Comparison of ENCODE assay signal across 2 cellular contexts in the genomic region with DNA sequence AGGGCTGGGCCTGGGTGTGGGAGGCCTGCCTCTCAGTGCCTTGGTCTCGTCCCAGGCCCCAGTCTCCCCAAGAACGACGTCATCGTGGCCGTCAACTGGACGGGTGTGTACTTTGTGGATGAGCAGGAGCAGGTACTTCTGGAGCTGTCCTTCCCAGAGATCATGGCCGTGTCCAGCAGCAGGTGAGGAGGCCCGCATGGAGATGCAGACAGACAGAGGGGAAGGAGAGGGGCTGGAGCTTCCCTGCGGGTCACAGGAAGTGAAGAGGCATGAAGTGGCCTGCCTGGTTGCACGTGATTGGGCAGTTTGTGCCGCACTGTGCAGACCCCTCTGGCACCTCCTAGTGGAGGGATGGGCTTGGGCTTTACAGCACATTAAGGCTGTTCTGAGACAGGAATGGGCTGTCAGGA.
A peak's percentile ranks its signal among the peaks of the same experiment; 100 is the strongest.
TF ChIP-seq lines count a peak whose summit lies in the region.

No MANE protein-coding gene starts in this region.

TF ChIP-seq in IMR-90, 13 proteins besides CTCF, POLR2A, EP300 and RAD21 (continued from another document):
- TF ChIP-seq, protein P1, sequence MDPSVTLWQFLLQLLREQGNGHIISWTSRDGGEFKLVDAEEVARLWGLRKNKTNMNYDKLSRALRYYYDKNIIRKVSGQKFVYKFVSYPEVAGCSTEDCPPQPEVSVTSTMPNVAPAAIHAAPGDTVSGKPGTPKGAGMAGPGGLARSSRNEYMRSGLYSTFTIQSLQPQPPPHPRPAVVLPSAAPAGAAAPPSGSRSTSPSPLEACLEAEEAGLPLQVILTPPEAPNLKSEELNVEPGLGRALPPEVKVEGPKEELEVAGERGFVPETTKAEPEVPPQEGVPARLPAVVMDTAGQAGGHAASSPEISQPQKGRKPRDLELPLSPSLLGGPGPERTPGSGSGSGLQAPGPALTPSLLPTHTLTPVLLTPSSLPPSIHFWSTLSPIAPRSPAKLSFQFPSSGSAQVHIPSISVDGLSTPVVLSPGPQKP (IDR thresholded peaks at IDR 0.05; ENCODE audit: borderline replicate concordance, low read depth, low read length): no peak

TF ChIP-seq in K562, 482 proteins besides CTCF, POLR2A, EP300 and RAD21 (continued from another document and continues in another):
- no peak for TF ChIP-seq RBBP5 (IDR thresholded peaks at IDR 0.05; ENCODE audit: borderline replicate concordance, insufficient read depth, low read length, poor library complexity, severe bottlenecking)
- TF ChIP-seq, protein P2, sequence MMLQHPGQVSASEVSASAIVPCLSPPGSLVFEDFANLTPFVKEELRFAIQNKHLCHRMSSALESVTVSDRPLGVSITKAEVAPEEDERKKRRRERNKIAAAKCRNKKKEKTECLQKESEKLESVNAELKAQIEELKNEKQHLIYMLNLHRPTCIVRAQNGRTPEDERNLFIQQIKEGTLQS (IDR thresholded peaks at IDR 0.05): peak; percentile 73
- TF ChIP-seq, protein P2 (CRISPR knock-in tag; conservative IDR thresholded peaks at IDR 0.05): no peak
- TF ChIP-seq, protein P3, sequence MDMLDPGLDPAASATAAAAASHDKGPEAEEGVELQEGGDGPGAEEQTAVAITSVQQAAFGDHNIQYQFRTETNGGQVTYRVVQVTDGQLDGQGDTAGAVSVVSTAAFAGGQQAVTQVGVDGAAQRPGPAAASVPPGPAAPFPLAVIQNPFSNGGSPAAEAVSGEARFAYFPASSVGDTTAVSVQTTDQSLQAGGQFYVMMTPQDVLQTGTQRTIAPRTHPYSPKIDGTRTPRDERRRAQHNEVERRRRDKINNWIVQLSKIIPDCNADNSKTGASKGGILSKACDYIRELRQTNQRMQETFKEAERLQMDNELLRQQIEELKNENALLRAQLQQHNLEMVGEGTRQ (CRISPR knock-in tag; IDR thresholded peaks at IDR 0.05): peak; percentile 46
- no peak for TF ChIP-seq SLC30A9 (CRISPR knock-in tag; IDR thresholded peaks at IDR 0.05)
- TF ChIP-seq ETV1 (tag; conservative IDR thresholded peaks at IDR 0.05; ENCODE audit: low read depth): peak; percentile 65
- no peak for TF ChIP-seq MED1 (CRISPR knock-in tag; IDR thresholded peaks at IDR 0.05; ENCODE audit: borderline replicate concordance)
- no peak for TF ChIP-seq RBM14 (IDR thresholded peaks at IDR 0.05; ENCODE audit: borderline replicate concordance, insufficient read depth, low read depth, low read length)
- TF ChIP-seq, protein P4, sequence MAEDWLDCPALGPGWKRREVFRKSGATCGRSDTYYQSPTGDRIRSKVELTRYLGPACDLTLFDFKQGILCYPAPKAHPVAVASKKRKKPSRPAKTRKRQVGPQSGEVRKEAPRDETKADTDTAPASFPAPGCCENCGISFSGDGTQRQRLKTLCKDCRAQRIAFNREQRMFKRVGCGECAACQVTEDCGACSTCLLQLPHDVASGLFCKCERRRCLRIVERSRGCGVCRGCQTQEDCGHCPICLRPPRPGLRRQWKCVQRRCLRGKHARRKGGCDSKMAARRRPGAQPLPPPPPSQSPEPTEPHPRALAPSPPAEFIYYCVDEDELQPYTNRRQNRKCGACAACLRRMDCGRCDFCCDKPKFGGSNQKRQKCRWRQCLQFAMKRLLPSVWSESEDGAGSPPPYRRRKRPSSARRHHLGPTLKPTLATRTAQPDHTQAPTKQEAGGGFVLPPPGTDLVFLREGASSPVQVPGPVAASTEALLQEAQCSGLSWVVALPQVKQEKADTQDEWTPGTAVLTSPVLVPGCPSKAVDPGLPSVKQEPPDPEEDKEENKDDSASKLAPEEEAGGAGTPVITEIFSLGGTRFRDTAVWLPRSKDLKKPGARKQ (CRISPR knock-in tag; IDR thresholded peaks at IDR 0.05): no peak
- TF ChIP-seq, protein P5, sequence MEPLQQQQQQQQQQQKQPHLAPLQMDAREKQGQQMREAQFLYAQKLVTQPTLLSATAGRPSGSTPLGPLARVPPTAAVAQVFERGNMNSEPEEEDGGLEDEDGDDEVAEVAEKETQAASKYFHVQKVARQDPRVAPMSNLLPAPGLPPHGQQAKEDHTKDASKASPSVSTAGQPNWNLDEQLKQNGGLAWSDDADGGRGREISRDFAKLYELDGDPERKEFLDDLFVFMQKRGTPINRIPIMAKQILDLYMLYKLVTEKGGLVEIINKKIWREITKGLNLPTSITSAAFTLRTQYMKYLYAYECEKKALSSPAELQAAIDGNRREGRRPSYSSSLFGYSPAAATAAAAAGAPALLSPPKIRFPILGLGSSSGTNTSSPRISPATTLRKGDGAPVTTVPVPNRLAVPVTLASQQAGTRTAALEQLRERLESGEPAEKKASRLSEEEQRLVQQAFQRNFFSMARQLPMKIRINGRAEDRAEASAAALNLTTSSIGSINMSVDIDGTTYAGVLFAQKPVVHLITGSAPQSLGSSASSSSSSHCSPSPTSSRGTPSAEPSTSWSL (CRISPR knock-in tag; IDR thresholded peaks at IDR 0.05; ENCODE audit: borderline replicate concordance): no peak
- peak; percentile 13; the same call in 1 of the 2 replicates for TF ChIP-seq CTBP1 (IDR thresholded peaks at IDR 0.05; ENCODE audit: borderline replicate concordance)
- TF ChIP-seq FOSL1 (tag; conservative IDR thresholded peaks at IDR 0.05): 0 out of 2 replicates have a peak, but pooled peaks have one; percentile 18
- no peak for TF ChIP-seq MXI1 (IDR thresholded peaks at IDR 0.05; ENCODE audit: low read depth, low read length)
- TF ChIP-seq, protein P6, sequence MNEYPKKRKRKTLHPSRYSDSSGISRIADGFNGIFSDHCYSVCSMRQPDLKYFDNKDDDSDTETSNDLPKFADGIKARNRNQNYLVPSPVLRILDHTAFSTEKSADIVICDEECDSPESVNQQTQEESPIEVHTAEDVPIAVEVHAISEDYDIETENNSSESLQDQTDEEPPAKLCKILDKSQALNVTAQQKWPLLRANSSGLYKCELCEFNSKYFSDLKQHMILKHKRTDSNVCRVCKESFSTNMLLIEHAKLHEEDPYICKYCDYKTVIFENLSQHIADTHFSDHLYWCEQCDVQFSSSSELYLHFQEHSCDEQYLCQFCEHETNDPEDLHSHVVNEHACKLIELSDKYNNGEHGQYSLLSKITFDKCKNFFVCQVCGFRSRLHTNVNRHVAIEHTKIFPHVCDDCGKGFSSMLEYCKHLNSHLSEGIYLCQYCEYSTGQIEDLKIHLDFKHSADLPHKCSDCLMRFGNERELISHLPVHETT (CRISPR knock-in tag; conservative IDR thresholded peaks at IDR 0.05 in 1 of 2, IDR thresholded peaks at IDR 0.05 in 1 of 2): no peak
- peak; percentile 42 for TF ChIP-seq NFE2 (IDR thresholded peaks at IDR 0.05; ENCODE audit: low read depth)
- TF ChIP-seq ZNF239 (CRISPR knock-in tag; IDR thresholded peaks at IDR 0.05): no peak
- TF ChIP-seq, protein P1 (CRISPR knock-in tag; IDR thresholded peaks at IDR 0.05): no peak
- TF ChIP-seq GABPB1 (CRISPR knock-in tag; IDR thresholded peaks at IDR 0.05): peak; percentile 25; the same call in 1 of the 2 replicates
- no peak for TF ChIP-seq SETDB1 (IDR thresholded peaks at IDR 0.05; ENCODE audit: low read length)
- no peak for TF ChIP-seq NCOR1 (IDR thresholded peaks at IDR 0.05)
- peak; percentile 62 for TF ChIP-seq MYC (IDR thresholded peaks at IDR 0.05; ENCODE audit: low read depth, low read length)
- TF ChIP-seq MYC (CRISPR knock-in tag; IDR thresholded peaks at IDR 0.05; ENCODE audit: borderline replicate concordance, low read depth): no peak
- TF ChIP-seq, protein P7, sequence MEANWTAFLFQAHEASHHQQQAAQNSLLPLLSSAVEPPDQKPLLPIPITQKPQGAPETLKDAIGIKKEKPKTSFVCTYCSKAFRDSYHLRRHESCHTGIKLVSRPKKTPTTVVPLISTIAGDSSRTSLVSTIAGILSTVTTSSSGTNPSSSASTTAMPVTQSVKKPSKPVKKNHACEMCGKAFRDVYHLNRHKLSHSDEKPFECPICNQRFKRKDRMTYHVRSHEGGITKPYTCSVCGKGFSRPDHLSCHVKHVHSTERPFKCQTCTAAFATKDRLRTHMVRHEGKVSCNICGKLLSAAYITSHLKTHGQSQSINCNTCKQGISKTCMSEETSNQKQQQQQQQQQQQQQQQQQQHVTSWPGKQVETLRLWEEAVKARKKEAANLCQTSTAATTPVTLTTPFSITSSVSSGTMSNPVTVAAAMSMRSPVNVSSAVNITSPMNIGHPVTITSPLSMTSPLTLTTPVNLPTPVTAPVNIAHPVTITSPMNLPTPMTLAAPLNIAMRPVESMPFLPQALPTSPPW (CRISPR knock-in tag; IDR thresholded peaks at IDR 0.05): no peak
- TF ChIP-seq SP1 (CRISPR knock-in tag; IDR thresholded peaks at IDR 0.05): no peak
- no peak for TF ChIP-seq MYBL2 (IDR thresholded peaks at IDR 0.05; ENCODE audit: low read depth)
- TF ChIP-seq MYBL2 (CRISPR knock-in tag; IDR thresholded peaks at IDR 0.05; ENCODE audit: borderline replicate concordance): no peak
- TF ChIP-seq, protein P8, sequence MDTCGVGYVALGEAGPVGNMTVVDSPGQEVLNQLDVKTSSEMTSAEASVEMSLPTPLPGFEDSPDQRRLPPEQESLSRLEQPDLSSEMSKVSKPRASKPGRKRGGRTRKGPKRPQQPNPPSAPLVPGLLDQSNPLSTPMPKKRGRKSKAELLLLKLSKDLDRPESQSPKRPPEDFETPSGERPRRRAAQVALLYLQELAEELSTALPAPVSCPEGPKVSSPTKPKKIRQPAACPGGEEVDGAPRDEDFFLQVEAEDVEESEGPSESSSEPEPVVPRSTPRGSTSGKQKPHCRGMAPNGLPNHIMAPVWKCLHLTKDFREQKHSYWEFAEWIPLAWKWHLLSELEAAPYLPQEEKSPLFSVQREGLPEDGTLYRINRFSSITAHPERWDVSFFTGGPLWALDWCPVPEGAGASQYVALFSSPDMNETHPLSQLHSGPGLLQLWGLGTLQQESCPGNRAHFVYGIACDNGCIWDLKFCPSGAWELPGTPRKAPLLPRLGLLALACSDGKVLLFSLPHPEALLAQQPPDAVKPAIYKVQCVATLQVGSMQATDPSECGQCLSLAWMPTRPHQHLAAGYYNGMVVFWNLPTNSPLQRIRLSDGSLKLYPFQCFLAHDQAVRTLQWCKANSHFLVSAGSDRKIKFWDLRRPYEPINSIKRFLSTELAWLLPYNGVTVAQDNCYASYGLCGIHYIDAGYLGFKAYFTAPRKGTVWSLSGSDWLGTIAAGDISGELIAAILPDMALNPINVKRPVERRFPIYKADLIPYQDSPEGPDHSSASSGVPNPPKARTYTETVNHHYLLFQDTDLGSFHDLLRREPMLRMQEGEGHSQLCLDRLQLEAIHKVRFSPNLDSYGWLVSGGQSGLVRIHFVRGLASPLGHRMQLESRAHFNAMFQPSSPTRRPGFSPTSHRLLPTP (IDR thresholded peaks at IDR 0.05; ENCODE audit: borderline replicate concordance, extremely low read depth, insufficient read length): no peak
- no peak for TF ChIP-seq ZNF23 (CRISPR knock-in tag; IDR thresholded peaks at IDR 0.05)
- TF ChIP-seq CREM (IDR thresholded peaks at IDR 0.05; ENCODE audit: low read depth): peak; percentile 50; the same call in 1 of the 2 replicates
- no peak for TF ChIP-seq NBN (IDR thresholded peaks at IDR 0.05; ENCODE audit: low read depth)
- 0 out of 2 replicates have a peak, but pooled peaks have one; percentile 1 for TF ChIP-seq JUND (IDR thresholded peaks at IDR 0.05; ENCODE audit: borderline replicate concordance, low read depth, low read length)
- no peak for TF ChIP-seq JUND (tag; IDR thresholded peaks at IDR 0.05; ENCODE audit: borderline replicate concordance, low read depth, low read length)
- TF ChIP-seq, protein P9, sequence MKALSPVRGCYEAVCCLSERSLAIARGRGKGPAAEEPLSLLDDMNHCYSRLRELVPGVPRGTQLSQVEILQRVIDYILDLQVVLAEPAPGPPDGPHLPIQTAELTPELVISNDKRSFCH (CRISPR knock-in tag; IDR thresholded peaks at IDR 0.05): no peak
- TF ChIP-seq, protein P9 (tag; IDR thresholded peaks at IDR 0.05): no peak
- no peak for TF ChIP-seq ZNF24 (IDR thresholded peaks at IDR 0.05)
- no peak for TF ChIP-seq ZBTB17 (CRISPR knock-in tag; IDR thresholded peaks at IDR 0.05)
- TF ChIP-seq, protein P10, sequence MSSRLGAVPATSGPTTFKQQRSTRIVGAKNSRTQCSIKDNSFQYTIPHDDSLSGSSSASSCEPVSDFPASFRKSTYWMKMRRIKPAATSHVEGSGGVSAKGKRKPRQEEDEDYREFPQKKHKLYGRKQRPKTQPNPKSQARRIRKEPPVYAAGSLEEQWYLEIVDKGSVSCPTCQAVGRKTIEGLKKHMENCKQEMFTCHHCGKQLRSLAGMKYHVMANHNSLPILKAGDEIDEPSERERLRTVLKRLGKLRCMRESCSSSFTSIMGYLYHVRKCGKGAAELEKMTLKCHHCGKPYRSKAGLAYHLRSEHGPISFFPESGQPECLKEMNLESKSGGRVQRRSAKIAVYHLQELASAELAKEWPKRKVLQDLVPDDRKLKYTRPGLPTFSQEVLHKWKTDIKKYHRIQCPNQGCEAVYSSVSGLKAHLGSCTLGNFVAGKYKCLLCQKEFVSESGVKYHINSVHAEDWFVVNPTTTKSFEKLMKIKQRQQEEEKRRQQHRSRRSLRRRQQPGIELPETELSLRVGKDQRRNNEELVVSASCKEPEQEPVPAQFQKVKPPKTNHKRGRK (tag; IDR thresholded peaks at IDR 0.05): no peak
- TF ChIP-seq, protein P11, sequence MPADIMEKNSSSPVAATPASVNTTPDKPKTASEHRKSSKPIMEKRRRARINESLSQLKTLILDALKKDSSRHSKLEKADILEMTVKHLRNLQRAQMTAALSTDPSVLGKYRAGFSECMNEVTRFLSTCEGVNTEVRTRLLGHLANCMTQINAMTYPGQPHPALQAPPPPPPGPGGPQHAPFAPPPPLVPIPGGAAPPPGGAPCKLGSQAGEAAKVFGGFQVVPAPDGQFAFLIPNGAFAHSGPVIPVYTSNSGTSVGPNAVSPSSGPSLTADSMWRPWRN (IDR thresholded peaks at IDR 0.05; ENCODE audit: low read depth): no peak
- TF ChIP-seq, protein P12, sequence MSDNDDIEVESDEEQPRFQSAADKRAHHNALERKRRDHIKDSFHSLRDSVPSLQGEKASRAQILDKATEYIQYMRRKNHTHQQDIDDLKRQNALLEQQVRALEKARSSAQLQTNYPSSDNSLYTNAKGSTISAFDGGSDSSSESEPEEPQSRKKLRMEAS (CRISPR knock-in tag; IDR thresholded peaks at IDR 0.05): peak; percentile 61
- TF ChIP-seq PHTF2 (CRISPR knock-in tag; IDR thresholded peaks at IDR 0.05): no peak
- no peak for TF ChIP-seq BDP1 (IDR thresholded peaks at IDR 0.05; ENCODE audit: insufficient read depth, insufficient read length)
- no peak for TF ChIP-seq ZNF354B (CRISPR knock-in tag; IDR thresholded peaks at IDR 0.05)
- TF ChIP-seq ZNF12 (CRISPR knock-in tag; IDR thresholded peaks at IDR 0.05): no peak
- peak; percentile 95 for TF ChIP-seq BHLHE40 (IDR thresholded peaks at IDR 0.05; ENCODE audit: low read length)
- peak; percentile 88 for TF ChIP-seq L3MBTL2 (IDR thresholded peaks at IDR 0.05)
- TF ChIP-seq SRSF7 (optimal IDR thresholded peaks at IDR 0.05; ENCODE audit: low read depth, low read length): no peak
- TF ChIP-seq ZNF785 (CRISPR knock-in tag; IDR thresholded peaks at IDR 0.05): no peak
- no peak for TF ChIP-seq NELFE (IDR thresholded peaks at IDR 0.05; ENCODE audit: insufficient read depth, insufficient read length)
- peak; percentile 93 for TF ChIP-seq ATF7 (IDR thresholded peaks at IDR 0.05)
